In the genomic region with DNA sequence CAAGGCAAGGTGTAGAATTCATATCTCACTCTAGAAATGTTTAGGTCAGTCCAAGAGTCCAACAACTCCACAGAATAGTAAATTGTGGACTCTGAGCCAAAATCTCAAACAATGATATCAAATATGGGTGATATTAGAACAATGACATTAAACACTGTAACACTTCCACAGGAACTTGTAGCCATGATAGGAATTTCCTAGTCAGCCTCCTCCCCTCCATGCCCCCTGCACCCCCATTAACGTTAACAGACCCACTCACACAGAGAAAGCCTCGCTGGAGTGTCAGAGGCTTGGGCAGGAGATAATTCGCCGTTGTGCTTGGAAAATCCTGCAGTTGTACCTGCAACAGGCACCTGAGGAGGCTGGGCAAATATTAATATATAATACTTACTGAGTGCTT, we compare ENCODE assay signal across 24 cellular contexts.
"Had no signal": no experiment of that assay in that cellular context is flagged by ENCODE, and none has a peak within 500 bp of the region (broad histone marks: within the 10 kb centered on the region; RNA-seq: fewer than 3 reads in every experiment).

No MANE protein-coding gene starts in this region.

- H3K36me3 ChIP-seq: colonic mucosa, gastroesophageal sphincter, thoracic aorta, transverse colon had no signal

- H3K9me3 ChIP-seq: colonic mucosa, gastroesophageal sphincter, psoas muscle, thoracic aorta, transverse colon had no signal

- H2AFZ ChIP-seq: hepatocyte, parathyroid adenoma had no signal

- H3K9me3 Mint-ChIP-seq: naive thymus-derived CD4-positive, alpha-beta T cell; nephron progenitor cell; stimulated activated naive B cell treated with anti-CD40 and anti-IgM and Interleukin-4, amounts not matched to agents 10 μg/mL and 1 μg/mL and 100 μg/mL, for 72 hours; stimulated activated naive CD8-positive, alpha-beta T cell treated with anti-CD3 and anti-CD28 coated beads, Interleukin-15, amount 100 ng/mL, for 72 hours had no signal

- H3K4me3 ChIP-seq: colonic mucosa, dorsolateral prefrontal cortex, gastroesophageal sphincter, hepatocyte, lung, psoas muscle, thoracic aorta, transverse colon had no signal

- DNase-seq: caudate nucleus; colonic mucosa; dorsolateral prefrontal cortex; effector CD8-positive, alpha-beta T cell; foreskin fibroblast; kidney; left cardiac atrium; left ventricle myocardium superior; naive thymus-derived CD4-positive, alpha-beta T cell; nephron progenitor cell; psoas muscle; right cardiac atrium; stimulated activated CD4-positive, alpha-beta T cell treated with anti-CD3 and anti-CD28 coated beads, Interleukin-2, amount 100 ng/mL, for 24 hours; stimulated activated CD4-positive, alpha-beta T cell treated with anti-CD3 and anti-CD28 coated beads, Interleukin-4, amount 100 ng/mL, for 4 hours; stimulated activated naive B cell treated with anti-CD40 and anti-IgM and Interleukin-4, amounts not matched to agents 10 μg/mL and 1 μg/mL and 100 μg/mL, for 72 hours; stimulated activated naive CD8-positive, alpha-beta T cell treated with anti-CD3 and anti-CD28 coated beads, Interleukin-15, amount 100 ng/mL, for 72 hours; substantia nigra; transverse colon had no signal

- H3K27ac Mint-ChIP-seq: naive thymus-derived CD4-positive, alpha-beta T cell; nephron progenitor cell; stimulated activated naive B cell treated with anti-CD40 and anti-IgM and Interleukin-4, amounts not matched to agents 10 μg/mL and 1 μg/mL and 100 μg/mL, for 72 hours; stimulated activated naive CD8-positive, alpha-beta T cell treated with anti-CD3 and anti-CD28 coated beads, Interleukin-15, amount 100 ng/mL, for 72 hours had no signal

- H3K4me1 Mint-ChIP-seq: stimulated activated naive B cell treated with anti-CD40 and anti-IgM and Interleukin-4, amounts not matched to agents 10 μg/mL and 1 μg/mL and 100 μg/mL, for 72 hours; stimulated activated naive CD8-positive, alpha-beta T cell treated with anti-CD3 and anti-CD28 coated beads, Interleukin-15, amount 100 ng/mL, for 72 hours had no signal

- H3K27ac ChIP-seq: colonic mucosa, dorsolateral prefrontal cortex, gastroesophageal sphincter, hepatocyte, parathyroid adenoma, psoas muscle, thoracic aorta, transverse colon had no signal

- H3K4me1 ChIP-seq: colonic mucosa, gastroesophageal sphincter, parathyroid adenoma, transverse colon had no signal

- FAIRE-seq: kidney had no signal

- H3K79me2 ChIP-seq: hepatocyte, parathyroid adenoma had no signal

- H3K4me3 Mint-ChIP-seq: naive thymus-derived CD4-positive, alpha-beta T cell; nephron progenitor cell; stimulated activated naive B cell treated with anti-CD40 and anti-IgM and Interleukin-4, amounts not matched to agents 10 μg/mL and 1 μg/mL and 100 μg/mL, for 72 hours; stimulated activated naive CD8-positive, alpha-beta T cell treated with anti-CD3 and anti-CD28 coated beads, Interleukin-15, amount 100 ng/mL, for 72 hours had no signal

- ATAC-seq: esophagus mucosa; gastroesophageal sphincter; left cardiac atrium; naive thymus-derived CD4-positive, alpha-beta T cell; stimulated activated naive B cell treated with anti-CD40 and anti-IgM and Interleukin-4, amounts not matched to agents 10 μg/mL and 1 μg/mL and 100 μg/mL, for 72 hours; stimulated activated naive CD8-positive, alpha-beta T cell treated with anti-CD3 and anti-CD28 coated beads, Interleukin-15, amount 100 ng/mL, for 72 hours had no signal

- H3K27me3 ChIP-seq: colonic mucosa, dorsolateral prefrontal cortex, gastroesophageal sphincter, hepatocyte, transverse colon had no signal

- H3K36me3 Mint-ChIP-seq: naive thymus-derived CD4-positive, alpha-beta T cell; stimulated activated naive B cell treated with anti-CD40 and anti-IgM and Interleukin-4, amounts not matched to agents 10 μg/mL and 1 μg/mL and 100 μg/mL, for 72 hours had no signal

- H3K9ac ChIP-seq: parathyroid adenoma had no signal
